ENCODE assay signal across 23 cellular contexts in genomic region chr10:9501944-9502343, GRCh38.
DNase-seq lines count a peak whose midpoint lies in the region; ATAC-seq, FAIRE-seq and TF ChIP-seq lines count a peak whose summit lies in the region.
"Had no signal": no experiment of that assay in that cellular context is flagged by ENCODE, and none has a peak within 500 bp of the region (broad histone marks: within the 10 kb centered on the region; RNA-seq: fewer than 3 reads in every experiment).

No MANE protein-coding gene starts in this region.

- no peak for FAIRE-seq in astrocyte (lab: Jason Lieb, UNC)
- FAIRE-seq: A549, D721Med, G401.6, GM12892 had no signal

- ATAC-seq in foreskin keratinocyte (no peak), HG03045 (IDR thresholded peaks at IDR 0.05; ENCODE audit: unreplicated experiment) (no peak)
- ATAC-seq: A549, HCT116 had no signal

- no peaks in the 10 kb centered on the region for H3K4me1 Mint-ChIP-seq in astrocyte (ENCODE audit: low read depth, unreplicated experiment)
- H3K4me1 Mint-ChIP-seq: CD14-positive monocyte; CD8-positive, alpha-beta memory T cell; H9 had no signal

- no peaks in the 10 kb centered on the region for H3K27me3 ChIP-seq in astrocyte (ENCODE audit: insufficient read depth, low read length)
- H3K27me3 ChIP-seq in foreskin keratinocyte: no peaks in the 10 kb centered on the region
- peaks cover 0 to 2% (median 0%) of the 10 kb centered on the region in 45 donors for H3K27me3 ChIP-seq in dorsolateral prefrontal cortex
- H3K27me3 ChIP-seq: BE2C; BLaER1 treated with 17β-estradiol and CSF1 and Interleukin-3, amounts not matched to agents 10 nM and 100 nM had no signal

- H2AFZ ChIP-seq in astrocyte (ENCODE audit: low read depth, low read length): peak overlapping the region; percentile 34
- H2AFZ ChIP-seq: GM23248 had no signal

- H3K4me3 Mint-ChIP-seq in astrocyte (ENCODE audit: unreplicated experiment): no peak overlapping the region
- H3K4me3 Mint-ChIP-seq: CD14-positive monocyte; CD4-positive, alpha-beta T cell; CD8-positive, alpha-beta memory T cell; H9 had no signal

- H3K36me3 ChIP-seq in astrocyte (ENCODE audit: insufficient read depth, low read length): no peaks in the 10 kb centered on the region
- H3K36me3 ChIP-seq: BE2C; BLaER1 treated with 17β-estradiol and CSF1 and Interleukin-3, amounts not matched to agents 10 nM and 100 nM had no signal

- H3K27ac ChIP-seq in astrocyte (ENCODE audit: low read depth, low read length) (no peak overlapping the region), foreskin keratinocyte (no peak overlapping the region), dorsolateral prefrontal cortex (no peak overlapping the region)
- H3K27ac ChIP-seq: A549; BLaER1 treated with 17β-estradiol and CSF1 and Interleukin-3, amounts not matched to agents 10 nM and 100 nM; GM23248 had no signal

- H3K27me3 Mint-ChIP-seq in astrocyte (ENCODE audit: low read depth, unreplicated experiment): no peaks in the 10 kb centered on the region
- H3K27me3 Mint-ChIP-seq: CD8-positive, alpha-beta memory T cell had no signal

- no peak overlapping the region for H3K9ac ChIP-seq in astrocyte (ENCODE audit: low read length)
- H3K9ac ChIP-seq: BLaER1 treated with 17β-estradiol and CSF1 and Interleukin-3, amounts not matched to agents 10 nM and 100 nM; GM23248 had no signal

- no peaks in the 10 kb centered on the region for H3K79me2 ChIP-seq in astrocyte (ENCODE audit: insufficient read depth, low read length)

- H3K4me2 ChIP-seq in astrocyte (ENCODE audit: low read length): no peak overlapping the region
- H3K4me2 ChIP-seq: A549; BLaER1 treated with 17β-estradiol and CSF1 and Interleukin-3, amounts not matched to agents 10 nM and 100 nM had no signal

- H3K4me3 ChIP-seq in astrocyte (ENCODE audit: insufficient read depth, low read depth, low read length) (no peak overlapping the region), dorsolateral prefrontal cortex (no peak overlapping the region)
- H3K4me3 ChIP-seq: A549; BLaER1 treated with 17β-estradiol and CSF1 and Interleukin-3, amounts not matched to agents 10 nM and 100 nM; GM23248 had no signal

- no peaks in the 10 kb centered on the region for H4K20me1 ChIP-seq in astrocyte (ENCODE audit: insufficient read depth, low read length)
- H4K20me1 ChIP-seq: BLaER1 treated with 17β-estradiol and CSF1 and Interleukin-3, amounts not matched to agents 10 nM and 100 nM had no signal

- no peaks in the 10 kb centered on the region for H3K36me3 Mint-ChIP-seq in astrocyte (ENCODE audit: low read depth, unreplicated experiment)
- H3K36me3 Mint-ChIP-seq: CD14-positive monocyte; CD8-positive, alpha-beta memory T cell had no signal

- intact Hi-C loops in dorsolateral prefrontal cortex (cut with DNase I): no loop called here

- H3K4me1 ChIP-seq in astrocyte (ENCODE audit: insufficient read depth, low read length) (no peaks in the 10 kb centered on the region), foreskin keratinocyte (no peaks in the 10 kb centered on the region)
- H3K4me1 ChIP-seq: A549; BE2C; BLaER1 treated with 17β-estradiol and CSF1 and Interleukin-3, amounts not matched to agents 10 nM and 100 nM had no signal

- no peaks in the 10 kb centered on the region for H3K9me3 ChIP-seq in astrocyte (ENCODE audit: insufficient read depth, low read depth, low read length)
- H3K9me3 ChIP-seq: A549; BE2C; BLaER1 treated with 17β-estradiol and CSF1 and Interleukin-3, amounts not matched to agents 10 nM and 100 nM had no signal

- DNase-seq in RKO (ENCODE audit: low spot score): peak; percentile 3
- no peak for DNase-seq in astrocyte (ENCODE audit: low read depth)
- peak; percentile 9 to 24 for DNase-seq in foreskin keratinocyte
- no peak for DNase-seq in NCI-H446 treated with DMSO at 0.1 percent for 48 hours (lab: John Stamatoyannopoulos, UW)
- DNase-seq in dorsolateral prefrontal cortex: no peak
- DNase-seq: 8988T; ACHN; AML-193; BE2C; CD4-positive, alpha-beta T cell; CD8-positive, alpha-beta memory T cell; DMS 273 treated with DMSO at 0.1 percent for 48 hours; DND-41; GM23248; H9 had no signal

- no peaks in the 10 kb centered on the region for H3K9me3 Mint-ChIP-seq in astrocyte (ENCODE audit: unreplicated experiment)
- H3K9me3 Mint-ChIP-seq: CD4-positive, alpha-beta T cell; H9 had no signal

- H3K27ac Mint-ChIP-seq in astrocyte (ENCODE audit: unreplicated experiment): no peak overlapping the region
- H3K27ac Mint-ChIP-seq: CD14-positive monocyte; CD4-positive, alpha-beta T cell; CD8-positive, alpha-beta memory T cell; H9 had no signal

- TF ChIP-seq CTCF in astrocyte (IDR thresholded peaks at IDR 0.05; ENCODE audit: insufficient read depth, low read depth, low read length): no peak
- TF ChIP-seq CTCF in foreskin keratinocyte (conservative IDR thresholded peaks at IDR 0.05): no peak
- no peak for TF ChIP-seq CTCF in dorsolateral prefrontal cortex (IDR thresholded peaks at IDR 0.05 in 54 of 56, conservative IDR thresholded peaks at IDR 0.05 in 2 of 56; ENCODE audit: low read depth in 1 of 56, partially characterized antibody in 56 of 56)

Comparison
In these comparisons a context has a peak if more than half of its experiments do, and no peak if none do; other contexts are left out.
1. DNase-seq: peak in RKO (single experiment) and foreskin keratinocyte (2 of 2); none in astrocyte (single experiment), NCI-H446 treated with DMSO at 0.1 percent for 48 hours (single experiment) and dorsolateral prefrontal cortex (0 of 10).